18 cellular contexts compared by ENCODE assay signal in the genomic region with DNA sequence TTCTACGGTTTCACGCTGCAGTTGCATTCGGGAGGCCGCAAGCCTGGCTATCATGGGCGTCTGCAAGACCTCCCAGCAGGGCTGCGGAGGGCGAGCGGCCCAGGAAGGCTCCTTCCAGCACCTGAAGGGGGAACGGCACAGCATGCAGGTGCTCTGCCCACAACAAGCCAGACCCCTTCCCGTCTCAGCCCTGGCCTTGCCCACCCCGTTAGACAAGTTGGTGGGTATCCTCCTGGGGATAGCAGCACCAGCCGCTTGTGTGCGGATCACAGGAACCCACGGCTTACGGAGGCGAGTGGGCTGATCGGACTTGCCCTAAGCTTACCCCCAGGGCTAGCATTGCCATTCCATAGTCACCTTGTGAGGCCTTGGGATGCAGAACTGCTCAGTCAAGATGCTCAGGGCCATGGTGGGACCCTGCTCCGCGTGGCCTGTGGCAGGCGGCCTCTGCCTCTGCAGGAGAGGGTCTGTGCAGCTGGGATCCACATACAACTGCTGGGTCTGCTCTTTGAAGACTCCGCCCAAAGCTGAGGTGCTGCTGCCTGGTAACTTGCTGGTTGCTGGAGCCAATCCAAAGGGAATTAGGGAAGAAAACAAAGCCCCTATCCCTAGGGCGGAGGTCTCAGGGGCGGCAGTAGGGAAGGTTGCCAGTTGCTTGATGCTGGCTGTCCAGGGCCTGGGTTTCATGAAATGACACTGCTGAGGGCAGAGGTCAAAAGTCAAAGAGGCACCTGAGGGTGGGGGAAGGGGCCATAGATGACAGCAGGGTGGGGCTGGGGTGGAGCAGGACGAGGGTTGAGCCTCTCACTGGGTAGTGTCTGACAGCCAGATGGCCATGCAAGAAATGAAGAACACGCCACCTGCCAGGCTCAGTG. TPM values are rescaled to one million over a fixed set of nuclear protein-coding genes. Genes with fewer than 3 reads are reported as not detected.
DNase-seq lines count a peak whose midpoint lies in the region; ATAC-seq and TF ChIP-seq lines count a peak whose summit lies in the region.
"Had no signal": no experiment of that assay in that cellular context is flagged by ENCODE, and none has a peak within 500 bp of the region (broad histone marks: within the 10 kb centered on the region; RNA-seq: fewer than 3 reads in every experiment).

No MANE protein-coding gene starts in this region.

- H3K27ac ChIP-seq in mammary epithelial cell (ENCODE audit: insufficient read depth, low read depth, low read length): no peak overlapping the region
- no peak overlapping the region for H3K27ac ChIP-seq in transverse colon
- no peak overlapping the region for H3K27ac ChIP-seq in smooth muscle cell (ENCODE audit: low read depth)
- H3K27ac ChIP-seq: cardiac muscle cell, KMS-11 had no signal

- H3K4me1 Mint-ChIP-seq in MCF 10A (ENCODE audit: insufficient read depth, unreplicated experiment): peaks cover 18% of the 10 kb centered on the region

- peaks cover 32% of the 10 kb centered on the region for H3K4me1 ChIP-seq in mammary epithelial cell (ENCODE audit: insufficient read depth, low read length)
- peaks cover 23 to 60% (median 41%) of the 10 kb centered on the region in 4 donors for H3K4me1 ChIP-seq in transverse colon
- H3K4me1 ChIP-seq in smooth muscle cell (ENCODE audit: low read depth): peaks cover 30% of the 10 kb centered on the region

- no TSS peak for BruUV-seq in MCF 10A (replicated peaks; lab: Mats Ljungman, UMichigan)
- no TSS peak for BruUV-seq in mammary epithelial cell (replicated peaks; lab: Mats Ljungman, UMichigan)

- H3K27me3 ChIP-seq in mammary epithelial cell (ENCODE audit: insufficient read depth, low read length) (no peaks in the 10 kb centered on the region), transverse colon (peaks cover 21% of the 10 kb centered on the region), smooth muscle cell (ENCODE audit: low read depth) (no peaks in the 10 kb centered on the region)

- peaks cover 33% of the 10 kb centered on the region for H3K79me2 ChIP-seq in mammary epithelial cell (ENCODE audit: insufficient read depth, low read length)
- peaks cover 32% of the 10 kb centered on the region for H3K79me2 ChIP-seq in smooth muscle cell (ENCODE audit: low read depth)

- no peak overlapping the region for H3K27ac Mint-ChIP-seq in MCF 10A (ENCODE audit: low read depth, unreplicated experiment)
- H3K27ac Mint-ChIP-seq: T-helper 17 cell had no signal

- H3K9ac ChIP-seq in mammary epithelial cell (ENCODE audit: insufficient read depth, low read length): no peak overlapping the region
- H3K9ac ChIP-seq in smooth muscle cell (ENCODE audit: low read depth): no peak overlapping the region

- peak overlapping the region; percentile 75 for H3K4me3 Mint-ChIP-seq in MCF 10A (ENCODE audit: unreplicated experiment)

- 100% methylated on average over 10 of the region's 25 CpGs for WGBS in mammary epithelial cell (ENCODE audit: low coverage, missing lambda C conversion rate)
- WGBS in transverse colon (ENCODE audit: low coverage in 1 of 2), 2 donors: 53 to 83% methylated on average over 3 to 22 of the region's 25 CpGs
- WGBS in smooth muscle cell (ENCODE audit: low lambda C conversion rate): 91% methylated on average over 25 of the region's 25 CpGs

- dilution Hi-C loops in mammary epithelial cell (cut with HindIII; ENCODE audit: low sequenced_read_pairs): loop anchor here (5.0 kb wide), 1 partner anchor 41 kb away; no protein-coding TSS in a partner anchor

- no peaks in the 10 kb centered on the region for H3K9me3 ChIP-seq in mammary epithelial cell (replicated peaks; ENCODE audit: insufficient read depth, low read length)
- H3K9me3 ChIP-seq in transverse colon: no peaks in the 10 kb centered on the region
- H3K9me3 ChIP-seq in smooth muscle cell (replicated peaks; ENCODE audit: low read depth): no peaks in the 10 kb centered on the region
- H3K9me3 ChIP-seq: upper lobe of left lung had no signal

- no peak for TF ChIP-seq POLR2A in transverse colon (IDR thresholded peaks at IDR 0.05)

- H3K4me2 ChIP-seq in mammary epithelial cell (ENCODE audit: insufficient read depth, low read depth, low read length) (no peak overlapping the region), smooth muscle cell (no peak overlapping the region)

- H3K4me3 ChIP-seq in mammary epithelial cell (replicated peaks in 1 of 3; ENCODE audit: insufficient read depth in 1 of 3, low read depth in 2 of 3, low read length in 3 of 3) (no peak overlapping the region), transverse colon (no peak overlapping the region), smooth muscle cell (no peak overlapping the region)
- H3K4me3 ChIP-seq: cardiac muscle cell had no signal

- H3F3A ChIP-seq in smooth muscle cell (ENCODE audit: low read depth): no peaks in the 10 kb centered on the region

- peak; percentile 70 for ATAC-seq in left colon
- ATAC-seq: Panc1, T-helper 17 cell had no signal

- intact Hi-C loops in MCF 10A (cut with micrococcal nuclease): loop anchor here (5.0 kb wide), 1 partner anchor 44 kb away; no protein-coding TSS in a partner anchor
- intact Hi-C loops in mammary epithelial cell (cut with micrococcal nuclease): no loop called here
- intact Hi-C loops in left colon (cut with DNase I, micrococcal nuclease): no loop called here
- intact Hi-C loops in transverse colon (cut with DNase I; ENCODE audit: low total_unique reads): no loop called here

- TF ChIP-seq CTCF in MCF 10A (IDR thresholded peaks at IDR 0.05; ENCODE audit: unreplicated experiment) (no peak), mammary epithelial cell (conservative IDR thresholded peaks at IDR 0.05 in 1 of 2, IDR thresholded peaks at IDR 0.05 in 1 of 2; ENCODE audit: extremely low read depth in 1 of 2, insufficient read depth in 1 of 2, low read depth in 1 of 2, low read length in 2 of 2) (no peak), transverse colon (IDR thresholded peaks at IDR 0.05) (no peak), smooth muscle cell (IDR thresholded peaks at IDR 0.05; ENCODE audit: borderline replicate concordance, insufficient read depth, poor library complexity, severe bottlenecking) (no peak)

- no peaks in the 10 kb centered on the region for H3K27me3 Mint-ChIP-seq in MCF 10A (ENCODE audit: insufficient read depth, unreplicated experiment)

- H3K9me3 Mint-ChIP-seq in MCF 10A (ENCODE audit: unreplicated experiment): no peaks in the 10 kb centered on the region

- no peak for DNase-seq in MCF 10A (ENCODE audit: unreplicated experiment)
- DNase-seq in mammary epithelial cell: no peak
- peak; percentile 79 for DNase-seq in NCI-H748 (lab: John Stamatoyannopoulos, UW; ENCODE audit: unreplicated experiment)
- peak in 1 of 2 donors; percentile 60 for DNase-seq in left colon
- DNase-seq in transverse colon: peak; percentile 36
- DNase-seq in SKM-1 treated with dmso at 0.1 percent for 144 hours (lab: John Stamatoyannopoulos, UW; ENCODE audit: unreplicated experiment): no peak
- DNase-seq in smooth muscle cell (lab: John Stamatoyannopoulos, UW; ENCODE audit: unreplicated experiment): no peak
- no peak for DNase-seq in HK-2 (ENCODE audit: unreplicated experiment)
- DNase-seq: activated effector memory CD4-positive, alpha-beta T cell treated with anti-CD3 and anti-CD28 coated beads, Interleukin-2, amount 50 U/mL, for 16 hours; DMS79; NCI-H2029 treated with DMSO at 0.1 percent for 48 hours; occipital lobe; T-helper 17 cell had no signal

- no peaks in the 10 kb centered on the region for H3K36me3 Mint-ChIP-seq in MCF 10A (ENCODE audit: insufficient read depth, unreplicated experiment)

- H3K36me3 ChIP-seq in mammary epithelial cell (ENCODE audit: insufficient read depth, low read length) (no peaks in the 10 kb centered on the region), transverse colon (no peaks in the 10 kb centered on the region), smooth muscle cell (ENCODE audit: low read depth) (no peaks in the 10 kb centered on the region)
- H3K36me3 ChIP-seq: cardiac muscle cell, upper lobe of left lung had no signal

- H4K20me1 ChIP-seq in mammary epithelial cell (ENCODE audit: insufficient read depth, low read length) (no peaks in the 10 kb centered on the region), smooth muscle cell (ENCODE audit: low read depth) (peaks cover 31% of the 10 kb centered on the region)

- CTCF ChIA-PET in MCF 10A (lab: Yijun Ruan, JAX) (no interaction called here), mammary epithelial cell (lab: Charles Lee; ENCODE audit: low non-redundant PET) (no interaction called here)

- no peak for TF ChIP-seq EP300 in transverse colon (IDR thresholded peaks at IDR 0.05; ENCODE audit: low read depth)

- in situ Hi-C loops in mammary epithelial cell (cut with MboI; ENCODE audit: low sequenced_read_pairs in 2 of 2): no loop called here
- in situ Hi-C loops in transverse colon (cut with MboI; ENCODE audit: low pct_ligation_motif_present in 1 of 4, low pct_unique_long_range_greater_than_20kb in 1 of 4, low sequenced_read_pairs in 3 of 4): no loop called here

- H2AFZ ChIP-seq in mammary epithelial cell (ENCODE audit: low read depth, low read length) (no peak overlapping the region), smooth muscle cell (ENCODE audit: low read depth) (no peak overlapping the region)

- POLR2A ChIA-PET in MCF 10A (lab: Yijun Ruan, JAX): interaction anchor here (0.7 to 2.0 kb wide), 2 partner anchors 27 to 42 kb away, joined by 3 to 11 read pairs; no protein-coding TSS in a partner anchor

RNA-seq across cellular contexts. Expression of gene OSBPL5, which starts 1.4 kb away (rescaled TPM):
- total RNA-seq in MCF 10A (2022) (85.7 and 115 TPM in 2 replicates), mammary epithelial cell (10 to 100 TPM; 24.8 to 35.7 TPM), left colon (10 to 100 TPM; 36.8 to 48.7 TPM), transverse colon (100 to 1,000 TPM in 2 of 4 donors, 10 to 100 TPM in 2; 37.3 to 211 (median 105) TPM), smooth muscle cell (24.2 and 27.3 TPM in 2 replicates)
- polyA plus RNA-seq in mammary epithelial cell (16.2 TPM), smooth muscle cell (43.4 and 46.0 TPM in 2 replicates)
- 11.9 TPM for polyA minus RNA-seq in mammary epithelial cell

RNA-seq across cellular contexts. Expression of gene MRGPRG, which starts 52.1 kb away (rescaled TPM):
- total RNA-seq in MCF 10A (2022) (not detected in 2 replicates), mammary epithelial cell (not detected), left colon (not detected), transverse colon (not detected), smooth muscle cell (not detected in 2 replicates)
- polyA plus RNA-seq in mammary epithelial cell (not detected), smooth muscle cell (not detected in 2 replicates)
- polyA minus RNA-seq in mammary epithelial cell: not detected
- total RNA-seq: cardiac muscle cell, liver, occipital lobe, T-helper 17 cell, upper lobe of left lung had no signal
- polyA plus RNA-seq: cardiac muscle cell, liver had no signal

Comparison
In these comparisons a context has a peak if more than half of its experiments do, and no peak if none do; other contexts are left out.
1. DNase-seq: peak in NCI-H748 (single experiment) and transverse colon (single experiment); none in MCF 10A (single experiment), mammary epithelial cell (single experiment), SKM-1 treated with dmso at 0.1 percent for 144 hours (single experiment), smooth muscle cell (single experiment) and HK-2 (single experiment).